Comparison of ENCODE assay signal across 2 cellular contexts in genomic region chr12:100231873-100232272, GRCh38. TPM values are rescaled to one million over a fixed set of nuclear protein-coding genes. Genes with fewer than 3 reads are reported as not detected.
"Had no signal": no experiment of that assay in that cellular context is flagged by ENCODE, and none has a peak within 500 bp of the region (broad histone marks: within the 10 kb centered on the region; RNA-seq: fewer than 3 reads in every experiment).

No MANE protein-coding gene starts in this region.

RNA-seq across cellular contexts. Expression of gene DEPDC4, which starts 35.0 kb away (rescaled TPM):
- total RNA-seq: gastrocnemius medialis, T-helper 17 cell had no signal
